8 cellular contexts compared by ENCODE assay signal in genomic region chr22:39013923-39014722, GRCh38. TPM values are rescaled to one million over a fixed set of nuclear protein-coding genes. Genes with fewer than 3 reads are reported as not detected.
A peak's percentile ranks its signal among the peaks of the same experiment; 100 is the strongest.
DNase-seq lines count a peak whose midpoint lies in the region; ATAC-seq and TF ChIP-seq lines count a peak whose summit lies in the region.

APOBEC3C (plus strand) TSS chr22:39014257; CDS start chr22:39014363, 106 bp downstream.

- H3K9me2 ChIP-seq in SU-DHL-6 (replicated peaks; ENCODE audit: insufficient read depth, low read length): no peaks in the 10 kb centered on the region

- H3K4me2 ChIP-seq in BLaER1: peak within 1 kb of the TSS; percentile 94
- peak within 1 kb of the TSS; percentile 80 for H3K4me2 ChIP-seq in SU-DHL-6 (ENCODE audit: low read depth, low read length, poor library complexity, severe bottlenecking)

- H3K27me3 ChIP-seq in BLaER1 (no peaks in the 10 kb centered on the region), SU-DHL-6 (ENCODE audit: low read length) (no peaks in the 10 kb centered on the region), heart right ventricle (no peaks in the 10 kb centered on the region), rectal smooth muscle tissue (ENCODE audit: control insufficient read depth, insufficient read depth, low read length) (no peaks in the 10 kb centered on the region), uterus (no peaks in the 10 kb centered on the region)

- H3K36me3 Mint-ChIP-seq in activated naive CD8-positive, alpha-beta T cell treated with anti-CD3 and anti-CD28 coated beads, Interleukin-2, amount 10 ng/mL, durations not matched to agents 7 days and 5 days: peaks cover 10% of the 10 kb centered on the region

- peak; percentile 67 to 71 for TF ChIP-seq POLR2A in uterus (IDR thresholded peaks at IDR 0.05)

- H3K4me3 Mint-ChIP-seq in activated naive CD8-positive, alpha-beta T cell treated with anti-CD3 and anti-CD28 coated beads, Interleukin-2, amount 10 ng/mL, durations not matched to agents 7 days and 5 days: peak within 1 kb of the TSS; percentile 98

- H3K27ac Mint-ChIP-seq in activated naive CD8-positive, alpha-beta T cell treated with anti-CD3 and anti-CD28 coated beads, Interleukin-2, amount 10 ng/mL, durations not matched to agents 7 days and 5 days: peak within 1 kb of the TSS; percentile 98

- no peaks in the 10 kb centered on the region for H3K9me3 Mint-ChIP-seq in activated naive CD8-positive, alpha-beta T cell treated with anti-CD3 and anti-CD28 coated beads, Interleukin-2, amount 10 ng/mL, durations not matched to agents 7 days and 5 days

- H3K79me2 ChIP-seq in SU-DHL-6 (ENCODE audit: insufficient read depth, low read length): peaks cover 14% of the 10 kb centered on the region

- H3F3A ChIP-seq in SU-DHL-6 (ENCODE audit: insufficient read depth): peaks cover 4% of the 10 kb centered on the region

- H3K9ac ChIP-seq in BLaER1: peak within 1 kb of the TSS; percentile 77
- peak within 1 kb of the TSS; percentile 84 for H3K9ac ChIP-seq in SU-DHL-6 (ENCODE audit: low read length)
- H3K9ac ChIP-seq in rectal smooth muscle tissue (ENCODE audit: low read length): no peak within 1 kb of the TSS

- POLR2A ChIA-PET in activated naive CD8-positive, alpha-beta T cell treated with anti-CD3 and anti-CD28 coated beads, Interleukin-2, amount 10 ng/mL, durations not matched to agents 7 days and 5 days (lab: Charles Lee): interaction anchor here (0.7 kb wide), 1 partner anchor 11 kb away, joined by 4 read pairs; no protein-coding TSS in a partner anchor

- peak within 1 kb of the TSS; percentile 69 for H3K4me3 ChIP-seq in BLaER1
- peak within 1 kb of the TSS; percentile 77 for H3K4me3 ChIP-seq in SU-DHL-6 (ENCODE audit: insufficient read depth, low read length, poor library complexity, severe bottlenecking)
- H3K4me3 ChIP-seq in heart right ventricle: peak within 1 kb of the TSS; percentile 41 to 72 (median 61)
- H3K4me3 ChIP-seq in rectal smooth muscle tissue (ENCODE audit: low read length): peak within 1 kb of the TSS; percentile 66
- H3K4me3 ChIP-seq in uterus: peak within 1 kb of the TSS; percentile 40 to 54

- H3K9me3 ChIP-seq in BLaER1 (no peaks in the 10 kb centered on the region), SU-DHL-6 (ENCODE audit: insufficient read depth, low read length) (no peaks in the 10 kb centered on the region), heart right ventricle (no peaks in the 10 kb centered on the region), uterus (no peaks in the 10 kb centered on the region)

- intact Hi-C loops in heart right ventricle (cut with DNase I): loop anchor here in 1 of 10 donors (10.0 kb wide), 1 partner anchor 101 kb away; no protein-coding TSS in a partner anchor
- intact Hi-C loops in uterus (cut with DNase I; ENCODE audit: low total_unique reads): no loop called here

- H3K4me1 Mint-ChIP-seq in activated naive CD8-positive, alpha-beta T cell treated with anti-CD3 and anti-CD28 coated beads, Interleukin-2, amount 10 ng/mL, durations not matched to agents 7 days and 5 days: peaks cover 28% of the 10 kb centered on the region

- no peaks in the 10 kb centered on the region for H3K27me3 Mint-ChIP-seq in activated naive CD8-positive, alpha-beta T cell treated with anti-CD3 and anti-CD28 coated beads, Interleukin-2, amount 10 ng/mL, durations not matched to agents 7 days and 5 days

- H3K36me3 ChIP-seq in BLaER1 (peaks cover 9% of the 10 kb centered on the region), SU-DHL-6 (ENCODE audit: low read length) (no peaks in the 10 kb centered on the region), heart right ventricle (peaks cover 0 to 11% (median 0%) of the 10 kb centered on the region in 9 donors), rectal smooth muscle tissue (ENCODE audit: control insufficient read depth, insufficient read depth, low read length) (peaks cover 2% of the 10 kb centered on the region), uterus (no peaks in the 10 kb centered on the region)

- 5% methylated on average over 18 of the region's 18 CpGs for WGBS in heart right ventricle, 2 donors

- H4K20me1 ChIP-seq in BLaER1 (no peaks in the 10 kb centered on the region), SU-DHL-6 (ENCODE audit: low read depth, low read length) (no peaks in the 10 kb centered on the region)

- peak; percentile 15 for TF ChIP-seq CTCF in SU-DHL-6 (IDR thresholded peaks at IDR 0.05; ENCODE audit: insufficient read depth, low read length, poor library complexity, severe bottlenecking)
- TF ChIP-seq CTCF in heart right ventricle (IDR thresholded peaks at IDR 0.05): no peak
- TF ChIP-seq CTCF in uterus (IDR thresholded peaks at IDR 0.05): peak in 1 of 4 experiments; percentile 20

- DNase-seq in HPDE6-E6E7 (ENCODE audit: extremely low spot score): peak; percentile 79
- peak; percentile 74 for DNase-seq in activated naive CD8-positive, alpha-beta T cell treated with anti-CD3 and anti-CD28 coated beads, Interleukin-2, amount 10 ng/mL, durations not matched to agents 7 days and 5 days
- peak; percentile 65 to 79 for DNase-seq in heart right ventricle
- DNase-seq in uterus: peak; percentile 89 to 94

- H3K27ac ChIP-seq in BLaER1: peak within 1 kb of the TSS; percentile 82
- peak within 1 kb of the TSS; percentile 62 for H3K27ac ChIP-seq in SU-DHL-6 (ENCODE audit: low read depth, low read length)
- peak within 1 kb of the TSS; percentile 58 to 95 (median 82) for H3K27ac ChIP-seq in heart right ventricle
- H3K27ac ChIP-seq in rectal smooth muscle tissue (ENCODE audit: low read depth, low read length): peak within 1 kb of the TSS; percentile 72
- H3K27ac ChIP-seq in uterus: peak within 1 kb of the TSS; percentile 80 to 92

- H2AFZ ChIP-seq in SU-DHL-6 (ENCODE audit: low read depth, low read length, severe bottlenecking): peak within 1 kb of the TSS; percentile 23

- H3K4me1 ChIP-seq in BLaER1 (peaks cover 39% of the 10 kb centered on the region), heart right ventricle (peaks cover 0 to 27% (median 14%) of the 10 kb centered on the region in 9 donors), rectal smooth muscle tissue (ENCODE audit: control insufficient read depth, insufficient read depth, low read length) (no peaks in the 10 kb centered on the region), uterus (peaks cover 0 to 8% of the 10 kb centered on the region in 2 donors)

- peak; percentile 79 for ATAC-seq in GM19372 (IDR thresholded peaks at IDR 0.05; ENCODE audit: low read depth, unreplicated experiment)
- peak; percentile 98 for ATAC-seq in activated naive CD8-positive, alpha-beta T cell treated with anti-CD3 and anti-CD28 coated beads, Interleukin-2, amount 10 ng/mL, durations not matched to agents 7 days and 5 days (ENCODE audit: low read depth)
- peak; percentile 91 to 97 (median 96) for ATAC-seq in heart right ventricle

RNA-seq across cellular contexts. Expression of gene APOBEC3C, which starts in this region (rescaled TPM):
- total RNA-seq in activated naive CD8-positive, alpha-beta T cell treated with anti-CD3 and anti-CD28 coated beads, Interleukin-2, amount 10 ng/mL, durations not matched to agents 7 days and 5 days: 100 to 1,000 TPM; 120 to 124 TPM
- total RNA-seq in heart right ventricle (10 to 100 TPM; 23.2 to 43.3 (median 25.7) TPM), uterus (10 to 100 TPM in 1 of 4 donors, 1 to 10 TPM in 3; 3.6 to 48.2 (median 6.7) TPM)
- polyA plus RNA-seq in heart right ventricle: 10 to 100 TPM in 1 of 2 donors, 1 to 10 TPM in 1; 9.8 to 17.2 TPM

Comparison
In these comparisons a context has a peak if more than half of its experiments do, and no peak if none do; other contexts are left out.
1. Peak in every context shown above with its lines: DNase-seq, ATAC-seq, H3K4me3 ChIP-seq and H3K27ac ChIP-seq.